In the genomic region with DNA sequence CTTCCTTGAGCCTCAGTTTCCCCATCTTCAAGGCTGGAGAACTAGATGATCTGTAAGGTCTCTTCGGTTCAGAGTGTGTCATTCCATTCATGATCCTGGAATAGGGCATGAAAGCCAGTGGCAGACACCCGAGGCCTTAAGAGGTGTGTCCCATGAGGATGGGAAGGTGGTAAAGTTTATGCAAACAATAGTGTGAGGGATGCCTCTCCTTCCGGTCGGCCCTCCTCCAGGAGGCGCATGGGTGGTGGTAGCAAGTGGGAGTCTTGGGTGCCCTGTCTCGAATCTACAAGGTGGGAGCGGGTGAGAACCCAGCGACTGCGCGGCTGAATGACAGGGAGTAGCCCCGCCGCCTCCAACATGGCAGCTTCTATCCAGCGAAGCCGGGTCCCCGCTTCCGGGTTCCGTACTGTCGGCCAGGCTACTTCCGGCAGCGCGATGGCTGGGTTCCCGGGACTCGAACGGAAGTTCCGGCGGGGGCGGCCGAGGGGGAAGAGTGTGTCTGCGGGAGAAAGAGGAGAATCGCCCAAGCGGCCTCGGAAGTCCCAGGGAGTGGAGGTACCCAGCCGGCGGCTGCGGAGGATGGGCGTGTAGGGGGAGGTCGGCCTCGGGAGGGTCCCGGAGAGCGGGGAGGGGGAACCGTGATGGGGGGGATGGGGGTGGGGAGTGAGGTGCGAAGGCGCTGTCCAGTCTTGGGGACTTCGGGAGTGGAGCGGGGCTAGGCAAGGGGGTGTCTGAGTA, we compare ENCODE assay signal across 1 cellular context.
TF ChIP-seq lines count a peak whose summit lies in the region.

A gene (plus strand): TSS at position 450 of the 738 bp plus-strand sequence. CDS start 1,538 bp downstream, outside the sequence.

TF ChIP-seq in HepG2, 621 proteins besides CTCF, POLR2A, EP300 and RAD21 (continued from another document):
- TF ChIP-seq, protein P1, sequence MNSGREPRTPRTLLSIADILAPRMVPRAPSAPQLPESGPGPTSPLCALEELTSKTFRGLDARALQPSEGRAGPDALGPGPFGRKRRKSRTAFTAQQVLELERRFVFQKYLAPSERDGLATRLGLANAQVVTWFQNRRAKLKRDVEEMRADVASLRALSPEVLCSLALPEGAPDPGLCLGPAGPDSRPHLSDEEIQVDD (CRISPR knock-in tag; IDR thresholded peaks at IDR 0.05; ENCODE audit: borderline replicate concordance): no peak
- TF ChIP-seq SP140L (CRISPR knock-in tag; IDR thresholded peaks at IDR 0.05; ENCODE audit: borderline replicate concordance): no peak
- TF ChIP-seq SSRP1 (CRISPR knock-in tag; IDR thresholded peaks at IDR 0.05): no peak
- TF ChIP-seq RXRB (CRISPR knock-in tag; IDR thresholded peaks at IDR 0.05; ENCODE audit: borderline replicate concordance): peak; percentile 26; the same call in 1 of the 2 replicates
- TF ChIP-seq RARA (CRISPR knock-in tag; IDR thresholded peaks at IDR 0.05): no peak
- TF ChIP-seq ZNF205 (CRISPR knock-in tag; IDR thresholded peaks at IDR 0.05): no peak
- TF ChIP-seq, protein P2, sequence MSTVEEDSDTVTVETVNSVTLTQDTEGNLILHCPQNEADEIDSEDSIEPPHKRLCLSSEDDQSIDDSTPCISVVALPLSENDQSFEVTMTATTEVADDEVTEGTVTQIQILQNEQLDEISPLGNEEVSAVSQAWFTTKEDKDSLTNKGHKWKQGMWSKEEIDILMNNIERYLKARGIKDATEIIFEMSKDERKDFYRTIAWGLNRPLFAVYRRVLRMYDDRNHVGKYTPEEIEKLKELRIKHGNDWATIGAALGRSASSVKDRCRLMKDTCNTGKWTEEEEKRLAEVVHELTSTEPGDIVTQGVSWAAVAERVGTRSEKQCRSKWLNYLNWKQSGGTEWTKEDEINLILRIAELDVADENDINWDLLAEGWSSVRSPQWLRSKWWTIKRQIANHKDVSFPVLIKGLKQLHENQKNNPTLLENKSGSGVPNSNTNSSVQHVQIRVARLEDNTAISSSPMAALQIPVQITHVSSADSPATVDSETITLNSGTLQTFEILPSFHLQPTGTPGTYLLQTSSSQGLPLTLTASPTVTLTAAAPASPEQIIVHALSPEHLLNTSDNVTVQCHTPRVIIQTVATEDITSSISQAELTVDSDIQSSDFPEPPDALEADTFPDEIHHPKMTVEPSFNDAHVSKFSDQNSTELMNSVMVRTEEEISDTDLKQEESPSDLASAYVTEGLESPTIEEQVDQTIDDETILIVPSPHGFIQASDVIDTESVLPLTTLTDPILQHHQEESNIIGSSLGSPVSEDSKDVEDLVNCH (CRISPR knock-in tag; IDR thresholded peaks at IDR 0.05): no peak
- TF ChIP-seq HNRNPUL1 (IDR thresholded peaks at IDR 0.05; ENCODE audit: low read depth, low read length): no peak
- 0 out of 2 replicates have a peak, but pooled peaks have one; percentile 31 for TF ChIP-seq PITX1 (CRISPR knock-in tag; IDR thresholded peaks at IDR 0.05)
- TF ChIP-seq ZNF598 (CRISPR knock-in tag; IDR thresholded peaks at IDR 0.05; ENCODE audit: borderline replicate concordance): no peak
- TF ChIP-seq, protein P3, sequence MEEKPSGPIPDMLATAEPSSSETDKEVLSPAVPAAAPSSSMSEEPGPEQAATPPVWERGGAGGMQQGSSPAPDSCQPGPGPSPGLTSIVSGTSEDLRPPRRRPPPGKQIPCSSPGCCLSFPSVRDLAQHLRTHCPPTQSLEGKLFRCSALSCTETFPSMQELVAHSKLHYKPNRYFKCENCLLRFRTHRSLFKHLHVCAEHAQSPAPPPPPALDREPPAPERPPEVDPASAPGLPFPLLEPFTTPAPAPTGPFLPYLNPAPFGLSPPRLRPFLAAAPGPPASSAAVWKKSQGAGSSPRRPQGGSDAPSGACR (CRISPR knock-in tag; IDR thresholded peaks at IDR 0.05): no peak
- TF ChIP-seq ZNF816 (CRISPR knock-in tag; IDR thresholded peaks at IDR 0.05; ENCODE audit: borderline replicate concordance): no peak
- no peak for TF ChIP-seq RNF2 (conservative IDR thresholded peaks at IDR 0.05; ENCODE audit: low read depth)
- TF ChIP-seq, protein P4, sequence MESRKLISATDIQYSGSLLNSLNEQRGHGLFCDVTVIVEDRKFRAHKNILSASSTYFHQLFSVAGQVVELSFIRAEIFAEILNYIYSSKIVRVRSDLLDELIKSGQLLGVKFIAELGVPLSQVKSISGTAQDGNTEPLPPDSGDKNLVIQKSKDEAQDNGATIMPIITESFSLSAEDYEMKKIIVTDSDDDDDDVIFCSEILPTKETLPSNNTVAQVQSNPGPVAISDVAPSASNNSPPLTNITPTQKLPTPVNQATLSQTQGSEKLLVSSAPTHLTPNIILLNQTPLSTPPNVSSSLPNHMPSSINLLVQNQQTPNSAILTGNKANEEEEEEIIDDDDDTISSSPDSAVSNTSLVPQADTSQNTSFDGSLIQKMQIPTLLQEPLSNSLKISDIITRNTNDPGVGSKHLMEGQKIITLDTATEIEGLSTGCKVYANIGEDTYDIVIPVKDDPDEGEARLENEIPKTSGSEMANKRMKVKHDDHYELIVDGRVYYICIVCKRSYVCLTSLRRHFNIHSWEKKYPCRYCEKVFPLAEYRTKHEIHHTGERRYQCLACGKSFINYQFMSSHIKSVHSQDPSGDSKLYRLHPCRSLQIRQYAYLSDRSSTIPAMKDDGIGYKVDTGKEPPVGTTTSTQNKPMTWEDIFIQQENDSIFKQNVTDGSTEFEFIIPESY (CRISPR knock-in tag; IDR thresholded peaks at IDR 0.05): peak; percentile 8; the same call in 1 of the 2 replicates
- TF ChIP-seq, protein P5, sequence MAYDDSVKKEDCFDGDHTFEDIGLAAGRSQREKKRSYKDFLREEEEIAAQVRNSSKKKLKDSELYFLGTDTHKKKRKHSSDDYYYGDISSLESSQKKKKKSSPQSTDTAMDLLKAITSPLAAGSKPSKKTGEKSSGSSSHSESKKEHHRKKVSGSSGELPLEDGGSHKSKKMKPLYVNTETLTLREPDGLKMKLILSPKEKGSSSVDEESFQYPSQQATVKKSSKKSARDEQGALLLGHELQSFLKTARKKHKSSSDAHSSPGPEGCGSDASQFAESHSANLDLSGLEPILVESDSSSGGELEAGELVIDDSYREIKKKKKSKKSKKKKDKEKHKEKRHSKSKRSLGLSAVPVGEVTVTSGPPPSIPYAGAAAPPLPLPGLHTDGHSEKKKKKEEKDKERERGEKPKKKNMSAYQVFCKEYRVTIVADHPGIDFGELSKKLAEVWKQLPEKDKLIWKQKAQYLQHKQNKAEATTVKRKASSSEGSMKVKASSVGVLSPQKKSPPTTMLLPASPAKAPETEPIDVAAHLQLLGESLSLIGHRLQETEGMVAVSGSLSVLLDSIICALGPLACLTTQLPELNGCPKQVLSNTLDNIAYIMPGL (CRISPR knock-in tag; IDR thresholded peaks at IDR 0.05; ENCODE audit: borderline replicate concordance in 1 of 2, low read depth in 1 of 2): peak; percentile 54 to 61; a peak in 2 of 4 replicates
- no peak for TF ChIP-seq ZMYM2 (CRISPR knock-in tag; IDR thresholded peaks at IDR 0.05)
- TF ChIP-seq, protein P6, sequence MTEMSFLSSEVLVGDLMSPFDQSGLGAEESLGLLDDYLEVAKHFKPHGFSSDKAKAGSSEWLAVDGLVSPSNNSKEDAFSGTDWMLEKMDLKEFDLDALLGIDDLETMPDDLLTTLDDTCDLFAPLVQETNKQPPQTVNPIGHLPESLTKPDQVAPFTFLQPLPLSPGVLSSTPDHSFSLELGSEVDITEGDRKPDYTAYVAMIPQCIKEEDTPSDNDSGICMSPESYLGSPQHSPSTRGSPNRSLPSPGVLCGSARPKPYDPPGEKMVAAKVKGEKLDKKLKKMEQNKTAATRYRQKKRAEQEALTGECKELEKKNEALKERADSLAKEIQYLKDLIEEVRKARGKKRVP (CRISPR knock-in tag; IDR thresholded peaks at IDR 0.05): no peak
- TF ChIP-seq, protein P7, sequence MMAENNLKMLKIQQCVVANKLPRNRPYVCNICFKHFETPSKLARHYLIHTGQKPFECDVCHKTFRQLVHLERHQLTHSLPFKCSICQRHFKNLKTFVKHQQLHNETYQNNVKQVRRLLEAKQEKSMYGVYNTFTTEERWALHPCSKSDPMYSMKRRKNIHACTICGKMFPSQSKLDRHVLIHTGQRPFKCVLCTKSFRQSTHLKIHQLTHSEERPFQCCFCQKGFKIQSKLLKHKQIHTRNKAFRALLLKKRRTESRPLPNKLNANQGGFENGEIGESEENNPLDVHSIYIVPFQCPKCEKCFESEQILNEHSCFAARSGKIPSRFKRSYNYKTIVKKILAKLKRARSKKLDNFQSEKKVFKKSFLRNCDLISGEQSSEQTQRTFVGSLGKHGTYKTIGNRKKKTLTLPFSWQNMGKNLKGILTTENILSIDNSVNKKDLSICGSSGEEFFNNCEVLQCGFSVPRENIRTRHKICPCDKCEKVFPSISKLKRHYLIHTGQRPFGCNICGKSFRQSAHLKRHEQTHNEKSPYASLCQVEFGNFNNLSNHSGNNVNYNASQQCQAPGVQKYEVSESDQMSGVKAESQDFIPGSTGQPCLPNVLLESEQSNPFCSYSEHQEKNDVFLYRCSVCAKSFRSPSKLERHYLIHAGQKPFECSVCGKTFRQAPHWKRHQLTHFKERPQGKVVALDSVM (CRISPR knock-in tag; IDR thresholded peaks at IDR 0.05): no peak; the same call in 1 of the 2 replicates
- peak; percentile 17; the same call in 1 of the 2 replicates for TF ChIP-seq FOXA3 (CRISPR knock-in tag; IDR thresholded peaks at IDR 0.05)
- TF ChIP-seq ZNF780A (CRISPR knock-in tag; IDR thresholded peaks at IDR 0.05): no peak
- peak; percentile 90 for TF ChIP-seq ETV5 (CRISPR knock-in tag; IDR thresholded peaks at IDR 0.05; ENCODE audit: borderline replicate concordance)
- TF ChIP-seq FOXC1 (CRISPR knock-in tag; IDR thresholded peaks at IDR 0.05; ENCODE audit: borderline replicate concordance): peak; percentile 43; the same call in 1 of the 2 replicates
- TF ChIP-seq SIX4 (CRISPR knock-in tag; IDR thresholded peaks at IDR 0.05): no peak
- no peak for TF ChIP-seq NFIC (IDR thresholded peaks at IDR 0.05; ENCODE audit: low read length)
- TF ChIP-seq ZC3H4 (CRISPR knock-in tag; IDR thresholded peaks at IDR 0.05; ENCODE audit: borderline replicate concordance): no peak
- TF ChIP-seq HDAC1 (CRISPR knock-in tag; IDR thresholded peaks at IDR 0.05): peak; percentile 86
- no peak for TF ChIP-seq ZFP37 (CRISPR knock-in tag; IDR thresholded peaks at IDR 0.05; ENCODE audit: borderline replicate concordance)
- TF ChIP-seq PPARG (CRISPR knock-in tag; conservative IDR thresholded peaks at IDR 0.05): no peak
- TF ChIP-seq NFRKB (IDR thresholded peaks at IDR 0.05): no peak
- TF ChIP-seq ZFP62 (CRISPR knock-in tag; IDR thresholded peaks at IDR 0.05): no peak
- no peak for TF ChIP-seq ZSCAN30 (CRISPR knock-in tag; IDR thresholded peaks at IDR 0.05)
- no peak for TF ChIP-seq ATF1 (CRISPR knock-in tag; IDR thresholded peaks at IDR 0.05)
- peak; percentile 60; the same call in 1 of the 2 replicates for TF ChIP-seq SALL1 (CRISPR knock-in tag; IDR thresholded peaks at IDR 0.05)
- TF ChIP-seq ZKSCAN1 (IDR thresholded peaks at IDR 0.05; ENCODE audit: low read length): no peak
- TF ChIP-seq TOPORS (CRISPR knock-in tag; IDR thresholded peaks at IDR 0.05): no peak
- TF ChIP-seq ZNF292 (CRISPR knock-in tag; IDR thresholded peaks at IDR 0.05; ENCODE audit: borderline replicate concordance, low read depth): no peak; the same call in 1 of the 2 replicates
- TF ChIP-seq TMF1 (CRISPR knock-in tag; IDR thresholded peaks at IDR 0.05; ENCODE audit: low read depth): no peak
- TF ChIP-seq ZNF3 (CRISPR knock-in tag; IDR thresholded peaks at IDR 0.05): no peak
- TF ChIP-seq REPIN1 (CRISPR knock-in tag; IDR thresholded peaks at IDR 0.05; ENCODE audit: borderline replicate concordance, low read depth): peak; percentile 71
- no peak for TF ChIP-seq KLF9 (CRISPR knock-in tag; IDR thresholded peaks at IDR 0.05; ENCODE audit: low read depth)
- TF ChIP-seq YEATS2 (CRISPR knock-in tag; IDR thresholded peaks at IDR 0.05; ENCODE audit: borderline replicate concordance): peak; percentile 73; the same call in 1 of the 2 replicates
- no peak for TF ChIP-seq ZNF619 (CRISPR knock-in tag; IDR thresholded peaks at IDR 0.05)
- no peak for TF ChIP-seq ZNF24 (IDR thresholded peaks at IDR 0.05)
- TF ChIP-seq, protein P8, sequence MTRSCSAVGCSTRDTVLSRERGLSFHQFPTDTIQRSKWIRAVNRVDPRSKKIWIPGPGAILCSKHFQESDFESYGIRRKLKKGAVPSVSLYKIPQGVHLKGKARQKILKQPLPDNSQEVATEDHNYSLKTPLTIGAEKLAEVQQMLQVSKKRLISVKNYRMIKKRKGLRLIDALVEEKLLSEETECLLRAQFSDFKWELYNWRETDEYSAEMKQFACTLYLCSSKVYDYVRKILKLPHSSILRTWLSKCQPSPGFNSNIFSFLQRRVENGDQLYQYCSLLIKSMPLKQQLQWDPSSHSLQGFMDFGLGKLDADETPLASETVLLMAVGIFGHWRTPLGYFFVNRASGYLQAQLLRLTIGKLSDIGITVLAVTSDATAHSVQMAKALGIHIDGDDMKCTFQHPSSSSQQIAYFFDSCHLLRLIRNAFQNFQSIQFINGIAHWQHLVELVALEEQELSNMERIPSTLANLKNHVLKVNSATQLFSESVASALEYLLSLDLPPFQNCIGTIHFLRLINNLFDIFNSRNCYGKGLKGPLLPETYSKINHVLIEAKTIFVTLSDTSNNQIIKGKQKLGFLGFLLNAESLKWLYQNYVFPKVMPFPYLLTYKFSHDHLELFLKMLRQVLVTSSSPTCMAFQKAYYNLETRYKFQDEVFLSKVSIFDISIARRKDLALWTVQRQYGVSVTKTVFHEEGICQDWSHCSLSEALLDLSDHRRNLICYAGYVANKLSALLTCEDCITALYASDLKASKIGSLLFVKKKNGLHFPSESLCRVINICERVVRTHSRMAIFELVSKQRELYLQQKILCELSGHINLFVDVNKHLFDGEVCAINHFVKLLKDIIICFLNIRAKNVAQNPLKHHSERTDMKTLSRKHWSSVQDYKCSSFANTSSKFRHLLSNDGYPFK (CRISPR knock-in tag; IDR thresholded peaks at IDR 0.05; ENCODE audit: borderline replicate concordance): peak; percentile 81
- 0 out of 2 replicates have a peak, but pooled peaks have one; percentile 16 for TF ChIP-seq BHLHE40 (IDR thresholded peaks at IDR 0.05; ENCODE audit: low read length)
- no peak for TF ChIP-seq ZBTB1 (CRISPR knock-in tag; IDR thresholded peaks at IDR 0.05; ENCODE audit: borderline replicate concordance)
- TF ChIP-seq KAT7 (CRISPR knock-in tag; IDR thresholded peaks at IDR 0.05; ENCODE audit: borderline replicate concordance): peak; percentile 68; the same call in 1 of the 2 replicates
TF ChIP-seq in HepG2: peak in this region for 134.
